ENCODE assay signal across 7 cellular contexts in genomic region chr10:22321156-22321711, GRCh38. TPM values are rescaled to one million over a fixed set of nuclear protein-coding genes. Genes with fewer than 3 reads are reported as not detected.
DNase-seq lines count a peak whose midpoint lies in the region; ATAC-seq and TF ChIP-seq lines count a peak whose summit lies in the region.

No MANE protein-coding gene starts in this region.

- H3K4me3 ChIP-seq in SU-DHL-6 (ENCODE audit: insufficient read depth, low read length, poor library complexity, severe bottlenecking), result peak overlapping the region; percentile 82

- intact Hi-C loops in left cardiac atrium (cut with DNase I), result no loop called here
- intact Hi-C loops in posterior cingulate gyrus (cut with DNase I), result loop anchor here (1.0 to 10.0 kb wide), 5 partner anchors 68 to 786 kb away; partner anchors contain the start of genes DNAJC1 and MLLT10

- peaks cover 20% of the 10 kb centered on the region for H4K20me1 ChIP-seq in SU-DHL-6 (ENCODE audit: low read depth, low read length)

- TF ChIP-seq CTCF in GM10266 (IDR thresholded peaks at IDR 0.05; ENCODE audit: control insufficient read depth, insufficient read depth, low read depth, missing control alignments) (no peak), SU-DHL-6 (IDR thresholded peaks at IDR 0.05; ENCODE audit: insufficient read depth, low read length, poor library complexity, severe bottlenecking) (no peak)

- H3K27ac ChIP-seq in SU-DHL-6 (ENCODE audit: low read depth, low read length), result no peak overlapping the region
- H3K27ac ChIP-seq in angular gyrus (ENCODE audit: low read depth, low read length), result peak overlapping the region; percentile 96

- ATAC-seq in HG03135 (IDR thresholded peaks at IDR 0.05; ENCODE audit: unreplicated experiment) (peak; percentile 20), left cardiac atrium (peak; percentile 39 to 56), HG03025 (IDR thresholded peaks at IDR 0.05; ENCODE audit: low FRiP score, unreplicated experiment) (no peak)

- H3K79me2 ChIP-seq in SU-DHL-6 (ENCODE audit: insufficient read depth, low read length), result 0 out of 2 replicates have a peak, but pooled peaks cover 4% of the 10 kb centered on the region

- H3K9me3 ChIP-seq in SU-DHL-6 (ENCODE audit: insufficient read depth, low read length), result no peaks in the 10 kb centered on the region

- peak overlapping the region; percentile 56 for H3K4me2 ChIP-seq in SU-DHL-6 (ENCODE audit: low read depth, low read length, poor library complexity, severe bottlenecking)

- H3K36me3 ChIP-seq in SU-DHL-6 (ENCODE audit: low read length), result 0 out of 2 replicates have a peak, but pooled peaks cover 15% of the 10 kb centered on the region

- no peaks in the 10 kb centered on the region for H3K9me2 ChIP-seq in SU-DHL-6 (replicated peaks; ENCODE audit: insufficient read depth, low read length)

- H3K27me3 ChIP-seq in SU-DHL-6 (ENCODE audit: low read length), result no peaks in the 10 kb centered on the region

- peaks cover 36% of the 10 kb centered on the region for H3F3A ChIP-seq in SU-DHL-6 (ENCODE audit: insufficient read depth)

- peak; percentile 78 for DNase-seq in GM10266 (ENCODE audit: extremely low spot score)
- DNase-seq in left cardiac atrium, result peak; percentile 72
- peak in 9 of 10 donors; percentile 35 to 91 (median 54) for DNase-seq in posterior cingulate gyrus

- peak overlapping the region; percentile 84 for H2AFZ ChIP-seq in SU-DHL-6 (ENCODE audit: low read depth, low read length, severe bottlenecking)

- peak overlapping the region; percentile 85 for H3K9ac ChIP-seq in SU-DHL-6 (ENCODE audit: low read length)

RNA-seq across cellular contexts. Expression of gene BMI1, which starts 0.3 kb away (rescaled TPM):
- total RNA-seq in left cardiac atrium, result 10 to 100 TPM; 39.9 to 40.5 TPM

RNA-seq across cellular contexts. Expression of gene COMMD3, which starts 5.0 kb away (rescaled TPM):
- total RNA-seq in left cardiac atrium, result 10 to 100 TPM; 73.5 to 74.8 TPM

RNA-seq across cellular contexts. Expression of gene SPAG6, which starts 24.1 kb away (rescaled TPM):
- not detected for total RNA-seq in left cardiac atrium
